ENCODE assay signal across 9 cellular contexts in the genomic region with DNA sequence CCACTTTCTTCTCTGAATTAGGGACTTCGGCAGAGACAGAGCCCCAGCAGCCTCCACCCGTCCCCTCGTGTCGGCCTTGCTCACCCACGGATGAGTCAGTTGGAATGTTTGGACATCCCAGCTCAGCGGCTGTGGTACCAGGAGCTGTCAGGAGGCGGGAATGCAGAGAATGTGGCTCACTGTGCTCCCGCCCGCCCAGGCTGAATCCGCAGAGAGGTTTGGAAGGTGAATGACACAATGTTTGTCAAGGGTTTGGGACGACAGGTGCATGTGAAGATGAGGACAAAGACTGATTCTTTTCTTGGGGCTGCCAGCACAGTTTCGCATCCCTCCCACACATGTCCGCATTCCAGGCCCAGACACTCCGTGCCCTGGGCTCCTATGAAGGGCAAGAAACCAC. TPM values are rescaled to one million over a fixed set of nuclear protein-coding genes. Genes with fewer than 3 reads are reported as not detected.
DNase-seq lines count a peak whose midpoint lies in the region; ATAC-seq, FAIRE-seq and TF ChIP-seq lines count a peak whose summit lies in the region.
"Had no signal": no experiment of that assay in that cellular context is flagged by ENCODE, and none has a peak within 500 bp of the region (broad histone marks: within the 10 kb centered on the region; RNA-seq: fewer than 3 reads in every experiment).

No MANE protein-coding gene starts in this region.

- no peak for TF ChIP-seq CTCF in fibroblast of pulmonary artery (IDR thresholded peaks at IDR 0.05; ENCODE audit: low read length, missing control alignments)
- no peak for TF ChIP-seq CTCF in psoas muscle (IDR thresholded peaks at IDR 0.05)

- no peak overlapping the region for H3K27ac ChIP-seq in psoas muscle

- H3K27me3 ChIP-seq in psoas muscle (ENCODE audit: insufficient read depth in 3 of 3, low read length in 2 of 3): peaks cover 0 to 78% (median 14%) of the 10 kb centered on the region in 3 donors

- H3K4me1 ChIP-seq in psoas muscle: no peaks in the 10 kb centered on the region

- intact Hi-C loops in psoas muscle (cut with DNase I): no loop called here

- H3K4me3 ChIP-seq in fibroblast of pulmonary artery (replicated peaks; ENCODE audit: low read depth, low read length) (no peak overlapping the region), psoas muscle (no peak overlapping the region)
- H3K4me3 ChIP-seq: K562 had no signal

- H3K9me3 ChIP-seq in psoas muscle: no peaks in the 10 kb centered on the region

- H3K36me3 ChIP-seq in psoas muscle (ENCODE audit: insufficient read depth in 1 of 2, low read depth in 1 of 2): no peaks in the 10 kb centered on the region

- DNase-seq in DMS53 treated with DMSO at 0.1 percent for 48 hours (lab: John Stamatoyannopoulos, UW; ENCODE audit: unreplicated experiment) (peak; percentile 30), RCC 7860 (ENCODE audit: low spot score) (peak; percentile 99), fibroblast of pulmonary artery (ENCODE audit: low read depth) (peak; percentile 96), psoas muscle (peak in 1 of 2 donors; percentile 78), left lobe of liver (ENCODE audit: low spot score) (no peak)
- DNase-seq in stimulated activated naive CD8-positive, alpha-beta T cell treated with anti-CD3 and anti-CD28 coated beads, Interleukin-15, Interleukin-2, amounts not matched to agents 100 U/mL and 50 U/mL, for 24 hours: no peak

- ATAC-seq in psoas muscle: peak; percentile 37 to 77 (median 66)
- no peak for ATAC-seq in GM19351 (IDR thresholded peaks at IDR 0.05; ENCODE audit: unreplicated experiment)
- no peak for ATAC-seq in GM19467 (IDR thresholded peaks at IDR 0.05; ENCODE audit: unreplicated experiment)
- no peak for ATAC-seq in stimulated activated naive CD8-positive, alpha-beta T cell treated with anti-CD3 and anti-CD28 coated beads, Interleukin-15, Interleukin-2, amounts not matched to agents 100 U/mL and 50 U/mL, for 24 hours
- no peak for ATAC-seq in left lobe of liver
- ATAC-seq: K562 had no signal

- 17 to 37% (median 24%) methylated on average over 14 of the region's 14 CpGs for WGBS in psoas muscle, 3 donors

- peak; percentile 92 for FAIRE-seq in RCC 7860 (lab: Jason Lieb, UNC)
- FAIRE-seq: K562 had no signal

RNA-seq across cellular contexts. Expression of gene LIF, which starts 39.6 kb away (rescaled TPM):
- under 1 TPM in 3 of 4 donors, not detected in 1; 0.27 to 0.54 (median 0.38) TPM for total RNA-seq in psoas muscle
- polyA plus RNA-seq in psoas muscle: 10 to 100 TPM in 1 of 3 donors, under 1 TPM in 2; 0.10 to 21.4 (median 0.14) TPM
- total RNA-seq in left lobe of liver: 0.38 TPM

RNA-seq across cellular contexts. Expression of gene OSM, which starts 59.7 kb away (rescaled TPM):
- total RNA-seq in psoas muscle: under 1 TPM in 2 of 4 donors, not detected in 2; 0.38 to 0.39 TPM
- under 1 TPM in 2 of 3 donors, not detected in 1; 0.08 TPM for polyA plus RNA-seq in psoas muscle
- 0.10 TPM for total RNA-seq in left lobe of liver
- total RNA-seq: K562 had no signal

Comparison
In these comparisons a context has a peak if more than half of its experiments do, and no peak if none do; other contexts are left out.
1. DNase-seq: peak in DMS53 treated with DMSO at 0.1 percent for 48 hours (single experiment), RCC 7860 (single experiment) and fibroblast of pulmonary artery (single experiment); none in stimulated activated naive CD8-positive, alpha-beta T cell treated with anti-CD3 and anti-CD28 coated beads, Interleukin-15, Interleukin-2, amounts not matched to agents 100 U/mL and 50 U/mL, for 24 hours (single experiment) and left lobe of liver (single experiment).
2. ATAC-seq: peak in psoas muscle (4 of 4); none in GM19351 (single experiment), GM19467 (single experiment), stimulated activated naive CD8-positive, alpha-beta T cell treated with anti-CD3 and anti-CD28 coated beads, Interleukin-15, Interleukin-2, amounts not matched to agents 100 U/mL and 50 U/mL, for 24 hours (single experiment) and left lobe of liver (single experiment).